1 cellular context compared by ENCODE assay signal in genomic region chr7:5603193-5604140, GRCh38.
TF ChIP-seq lines count a peak whose summit lies in the region.

No MANE protein-coding gene starts in this region.

TF ChIP-seq in HEK293, 187 proteins besides CTCF, POLR2A, EP300 and RAD21 (continued from another document):
- TF ChIP-seq KLF17 (tag by site-specific recombination; IDR thresholded peaks at IDR 0.05): no peak
